In genomic region chr2:128354731-128355470, GRCh38 we compare ENCODE assay signal across 22 cellular contexts. TPM values are rescaled to one million over a fixed set of nuclear protein-coding genes. Genes with fewer than 3 reads are reported as not detected.
DNase-seq lines count a peak whose midpoint lies in the region; ATAC-seq, FAIRE-seq and TF ChIP-seq lines count a peak whose summit lies in the region.
"Had no signal": no experiment of that assay in that cellular context is flagged by ENCODE, and none has a peak within 500 bp of the region (broad histone marks: within the 10 kb centered on the region; RNA-seq: fewer than 3 reads in every experiment).

No MANE protein-coding gene starts in this region.

- no peak overlapping the region for H3K9ac ChIP-seq in GM23248
- no peak overlapping the region for H3K9ac ChIP-seq in K562 (ENCODE audit: insufficient read depth in 1 of 2, low read depth in 2 of 2, low read length in 2 of 2)

- H3K4me1 Mint-ChIP-seq in activated T-helper 17 cell treated with anti-CD3 and anti-CD28 coated beads, Interleukin-2, amount 50 U/mL, for 72 hours = no peaks in the 10 kb centered on the region
- H3K4me1 Mint-ChIP-seq: GM23338 had no signal

- H2AFZ ChIP-seq in GM23248 = no peak overlapping the region
- H2AFZ ChIP-seq in K562 (ENCODE audit: low read depth, low read length) = no peak overlapping the region
- H2AFZ ChIP-seq: GM23338 had no signal

- BruUV-seq in K562 (replicated peaks; lab: Mats Ljungman, UMichigan) = no TSS peak

- H3K27ac Mint-ChIP-seq in activated T-helper 17 cell treated with anti-CD3 and anti-CD28 coated beads, Interleukin-2, amount 50 U/mL, for 72 hours = no peak overlapping the region
- H3K27ac Mint-ChIP-seq: activated naive CD4-positive, alpha-beta T cell treated with anti-CD3 and anti-CD28 coated beads, Interleukin-2, amount 50 U/mL, for 72 hours; effector memory CD8-positive, alpha-beta T cell; GM23338 had no signal

- H3K4me3 ChIP-seq in AG04449 (ENCODE audit: low read depth, low read length) = no peak overlapping the region
- H3K4me3 ChIP-seq in GM23248 = no peak overlapping the region
- H3K4me3 ChIP-seq in K562 = no peak overlapping the region
- H3K4me3 ChIP-seq: GM23338 had no signal

- H3K4me3 Mint-ChIP-seq in activated T-helper 17 cell treated with anti-CD3 and anti-CD28 coated beads, Interleukin-2, amount 50 U/mL, for 72 hours = no peak overlapping the region
- H3K4me3 Mint-ChIP-seq: effector memory CD8-positive, alpha-beta T cell; GM23338 had no signal

- CTCF ChIA-PET in AG04449 (lab: Yijun Ruan, JAX) = interaction anchor here (0.9 to 1.4 kb wide), 3 partner anchors 13 to 371 kb away, joined by 3 read pairs; no protein-coding TSS in a partner anchor
- CTCF ChIA-PET in K562 (lab: Yijun Ruan, JAX; ENCODE audit: low intra/inter-chr PET ratio) = no interaction called here

- intact Hi-C loops in K562 (cut with micrococcal nuclease) = no loop called here

- TF ChIP-seq RAD21 in K562 (CRISPR knock-in tag; conservative IDR thresholded peaks at IDR 0.05 in 1 of 2, IDR thresholded peaks at IDR 0.05 in 1 of 2) = peak; percentile 32; a peak in 2 of 4 replicates

- peaks cover 16% of the 10 kb centered on the region for H3F3A ChIP-seq in GM23248 (ENCODE audit: insufficient read depth)

- peaks cover 1% of the 10 kb centered on the region for H3K27me3 Mint-ChIP-seq in activated T-helper 17 cell treated with anti-CD3 and anti-CD28 coated beads, Interleukin-2, amount 50 U/mL, for 72 hours

- DNase-seq in AG04449 (ENCODE audit: low read depth, low spot score) = peak; percentile 46
- DNase-seq in GM23248 = peak; percentile 69
- no peak for DNase-seq in K562 (ENCODE audit: extremely low read depth in 1 of 4, low spot score in 3 of 4)
- no peak for DNase-seq in foreskin keratinocyte
- DNase-seq in LoVo (ENCODE audit: low spot score) = no peak
- DNase-seq in NCI-H2227 treated with DMSO at 0.1 percent for 48 hours (lab: John Stamatoyannopoulos, UW) = no peak
- DNase-seq in stimulated activated CD4-positive, alpha-beta T cell treated with anti-CD3 and anti-CD28 coated beads, Interleukin-2, amount 100 ng/mL, for 48 hours = no peak
- DNase-seq: activated CD4-positive, CD25-positive, alpha-beta regulatory T cell treated with anti-CD3 and anti-CD28 coated beads, Interleukin-2, amount 50 U/mL, for 72 hours; AML-193; Calu3; caudate nucleus; effector memory CD8-positive, alpha-beta T cell; GDM1; glutamatergic neuron; NCI-H446 treated with DMSO at 0.1 percent for 48 hours; SHP77 had no signal

- no peaks in the 10 kb centered on the region for H3K36me3 ChIP-seq in GM23248 (ENCODE audit: low read depth)
- H3K36me3 ChIP-seq in K562 (ENCODE audit: control insufficient read depth, insufficient read depth, low read length) = no peaks in the 10 kb centered on the region
- H3K36me3 ChIP-seq: neutrophil had no signal

- no peak for FAIRE-seq in K562 (lab: Jason Lieb, UNC)
- FAIRE-seq: islet of Langerhans had no signal

- H3K27ac ChIP-seq in GM23248 = no peak overlapping the region
- H3K27ac ChIP-seq in K562 (ENCODE audit: extremely low read depth, low read depth, low read length) = no peak overlapping the region
- H3K27ac ChIP-seq in foreskin keratinocyte = no peak overlapping the region
- H3K27ac ChIP-seq: neutrophil had no signal

- no peaks in the 10 kb centered on the region for H3K9me3 ChIP-seq in GM23248 (ENCODE audit: low read depth)
- no peaks in the 10 kb centered on the region for H3K9me3 ChIP-seq in K562 (replicated peaks; ENCODE audit: control insufficient read depth, insufficient read depth, low read depth, low read length)
- H3K9me3 ChIP-seq: neutrophil had no signal

- POLR2A ChIA-PET in AG04449 (lab: Yijun Ruan, JAX) (no interaction called here), K562 (lab: Yijun Ruan, JAX) (interaction anchor here (0.5 to 0.6 kb wide), 2 partner anchors 157 to 1930 kb away, joined by 3 read pairs; no protein-coding TSS in a partner anchor)

- H3K36me3 Mint-ChIP-seq in activated T-helper 17 cell treated with anti-CD3 and anti-CD28 coated beads, Interleukin-2, amount 50 U/mL, for 72 hours (ENCODE audit: low read depth) = no peaks in the 10 kb centered on the region

- H4K20me1 ChIP-seq in GM23248 (ENCODE audit: insufficient read depth) (no peaks in the 10 kb centered on the region), K562 (replicated peaks; ENCODE audit: control insufficient read depth, insufficient read depth, low read length) (no peaks in the 10 kb centered on the region)

- in situ Hi-C loops in GM23248 (cut with MboI) (no loop called here), K562 (cut with MboI) (no loop called here)

- H3K9me3 Mint-ChIP-seq in activated T-helper 17 cell treated with anti-CD3 and anti-CD28 coated beads, Interleukin-2, amount 50 U/mL, for 72 hours = peaks cover 7% of the 10 kb centered on the region

- TF ChIP-seq CTCF in AG04449 (IDR thresholded peaks at IDR 0.05; ENCODE audit: insufficient read depth, low read length, missing control alignments) = peak; percentile 62
- TF ChIP-seq CTCF in K562 (IDR thresholded peaks at IDR 0.05 in 2 of 3, conservative IDR thresholded peaks at IDR 0.05 in 1 of 3; ENCODE audit: insufficient read depth in 2 of 3, low read depth in 1 of 3, low read length in 3 of 3) = peak in 1 of 3 experiments; percentile 20; a peak in 2 of 6 replicates
- TF ChIP-seq CTCF in foreskin keratinocyte (conservative IDR thresholded peaks at IDR 0.05) = peak; percentile 44

- no peak overlapping the region for H3K4me2 ChIP-seq in GM23248 (ENCODE audit: unreplicated experiment)
- no peak overlapping the region for H3K4me2 ChIP-seq in K562 (ENCODE audit: insufficient read depth, low read length)
- H3K4me2 ChIP-seq: GM23338 had no signal

- TF ChIP-seq POLR2A in K562 (conservative IDR thresholded peaks at IDR 0.05) = no peak

- H3K79me2 ChIP-seq in GM23248 (ENCODE audit: insufficient read depth) (no peaks in the 10 kb centered on the region), K562 (ENCODE audit: control insufficient read depth, insufficient read depth, low read length) (no peaks in the 10 kb centered on the region)

- 71 to 79% methylated on average over 5 of the region's 5 CpGs for WGBS in GM23248 (ENCODE audit: low coverage in 1 of 2, low lambda C conversion rate in 2 of 2, missing lambda C conversion rate in 2 of 2), 2 experiments
- WGBS in K562 (ENCODE audit: insufficient coverage, low coverage, missing lambda C conversion rate) = 0% methylated on average over 5 of the region's 5 CpGs

- no peaks in the 10 kb centered on the region for H3K9me2 ChIP-seq in GM23248 (ENCODE audit: insufficient read depth)

- TF ChIP-seq EP300 in K562 (IDR thresholded peaks at IDR 0.05; ENCODE audit: low read length) = no peak

- no peaks in the 10 kb centered on the region for H3K27me3 ChIP-seq in GM23248 (replicated peaks; ENCODE audit: insufficient read depth)
- peaks cover 16 to 33% of the 10 kb centered on the region in 2 experiments for H3K27me3 ChIP-seq in K562 (ENCODE audit: control insufficient read depth in 2 of 2, insufficient read depth in 2 of 2, low read length in 2 of 2)
- H3K27me3 ChIP-seq in foreskin keratinocyte = no peaks in the 10 kb centered on the region
- H3K27me3 ChIP-seq: neutrophil had no signal

- H3K4me1 ChIP-seq in GM23248 (ENCODE audit: insufficient read depth) = no peaks in the 10 kb centered on the region; the same call in 1 of the 2 replicates
- H3K4me1 ChIP-seq in K562 (replicated peaks in 1 of 2; ENCODE audit: control insufficient read depth in 2 of 2, insufficient read depth in 2 of 2, low read length in 2 of 2) = no peaks in the 10 kb centered on the region
- H3K4me1 ChIP-seq in foreskin keratinocyte = no peaks in the 10 kb centered on the region

- no peaks in the 10 kb centered on the region for H3K9me1 ChIP-seq in K562 (ENCODE audit: control insufficient read depth, insufficient read depth, low read length)

- no peak for ATAC-seq in K562
- no peak for ATAC-seq in foreskin keratinocyte
- ATAC-seq in activated T-helper 17 cell treated with anti-CD3 and anti-CD28 coated beads, Interleukin-2, amount 50 U/mL, for 72 hours (replicated peaks) = no peak
- ATAC-seq: activated naive CD4-positive, alpha-beta T cell treated with anti-CD3 and anti-CD28 coated beads, Interleukin-2, amount 50 U/mL, for 72 hours; effector memory CD8-positive, alpha-beta T cell; GM23338; sciatic nerve had no signal

RNA-seq across cellular contexts. Expression of gene HS6ST1, which starts 36.2 kb away (rescaled TPM):
- total RNA-seq in GM23248 (2014; rRNA removed; shearing (Covaris generic)) = 27.3 and 35.8 TPM in 2 replicates
- polyA plus RNA-seq in GM23248 (2016; fragmentation: Nextera tagmentation; extraction: Ambion mirVana) = 3.3 and 4.0 TPM in 2 replicates
- 7.0 and 16.3 TPM in 2 replicates for total RNA-seq in K562 (2011; cell fraction: chromatin; rRNA removed; ENCODE audit: low replicate concordance)
- 9.8 and 10.7 TPM in 2 replicates for total RNA-seq in K562 (2011; cell fraction: nucleolus; rRNA removed)
- 6.6 and 7.6 TPM in 2 replicates for total RNA-seq in K562 (2011; cell fraction: nucleoplasm; rRNA removed)
- 5.9 and 12.1 TPM in 2 replicates for total RNA-seq in K562 (2014; rRNA removed)
- 1.6 and 2.0 TPM in 2 replicates for total RNA-seq in K562 (2014; rRNA removed; fragmentation: Illumina TruSeq; extraction: Trizol)
- total RNA-seq in K562 (2015; rRNA removed; fragmentation: Illumina TruSeq; extraction: Trizol) = 6.7 and 7.1 TPM in 2 replicates
- total RNA-seq in K562 (2021) = 7.3 and 7.4 TPM in 2 replicates
- polyA plus RNA-seq in K562 (2011; rRNA removed) = 1.6 and 1.8 TPM in 2 replicates
- polyA plus RNA-seq in K562 (2011; cell fraction: cytosol; rRNA removed) = 2.4 and 6.4 TPM in 2 replicates
- 1.7 and 4.2 TPM in 2 replicates for polyA plus RNA-seq in K562 (2011; cell fraction: nucleus; rRNA removed)
- polyA plus RNA-seq in K562 (2012) = 7.4 and 9.3 TPM in 2 replicates
- 3.8 and 4.2 TPM in 2 replicates for polyA plus RNA-seq in K562 (2014; fragmentation: Illumina TruSeq; extraction: Trizol)
- polyA plus RNA-seq in K562 (2014; fragmentation: Nextera tagmentation; extraction: Ambion mirVana) = under 1 TPM; 0.06 to 0.08 TPM
- polyA plus RNA-seq in K562 (2014; rRNA removed) = 4.0 and 4.5 TPM in 2 replicates
- 1.8 and 3.2 TPM in 2 replicates for polyA minus RNA-seq in K562 (2011; rRNA and poly(A)+ RNA removed)
- polyA minus RNA-seq in K562 (2011; cell fraction: cytosol; rRNA and poly(A)+ RNA removed) = 4.0 and 4.2 TPM in 2 replicates
- 7.3 and 11.7 TPM in 2 replicates for polyA minus RNA-seq in K562 (2011; cell fraction: nucleus; rRNA and poly(A)+ RNA removed)
- total RNA-seq in foreskin keratinocyte = 26.6 and 31.3 TPM in 2 replicates
- polyA plus RNA-seq in foreskin keratinocyte = 15.8 and 17.9 TPM in 2 replicates
- total RNA-seq in activated T-helper 17 cell treated with anti-CD3 and anti-CD28 coated beads, Interleukin-2, amount 50 U/mL, for 72 hours = 1 to 10 TPM; 3.8 to 7.8 TPM

Comparison
In these comparisons a context has a peak if more than half of its experiments do, and no peak if none do; other contexts are left out.
1. DNase-seq: peak in AG04449 (single experiment) and GM23248 (single experiment); none in K562 (0 of 4), foreskin keratinocyte (0 of 2), LoVo (single experiment), NCI-H2227 treated with DMSO at 0.1 percent for 48 hours (single experiment) and stimulated activated CD4-positive, alpha-beta T cell treated with anti-CD3 and anti-CD28 coated beads, Interleukin-2, amount 100 ng/mL, for 48 hours (0 of 2).